Comparison of ENCODE assay signal across 9 cellular contexts in genomic region chr11:94926698-94927237, GRCh38. TPM values are rescaled to one million over a fixed set of nuclear protein-coding genes. Genes with fewer than 3 reads are reported as not detected.
DNase-seq lines count a peak whose midpoint lies in the region; TF ChIP-seq lines count a peak whose summit lies in the region.
"Had no signal": no experiment of that assay in that cellular context is flagged by ENCODE, and none has a peak within 500 bp of the region (broad histone marks: within the 10 kb centered on the region; RNA-seq: fewer than 3 reads in every experiment).

No MANE protein-coding gene starts in this region.

- no peaks in the 10 kb centered on the region for H3K9me2 ChIP-seq in SK-N-SH

- intact Hi-C loops in posterior vena cava (cut with DNase I) (no loop called here), Caco-2 (cut with micrococcal nuclease; ENCODE audit: unreplicated experiment) (no loop called here)

- peak overlapping the region; percentile 46 for H3K4me2 ChIP-seq in SK-N-SH

- H3K4me3 Mint-ChIP-seq in Caco-2 (ENCODE audit: unreplicated experiment): no peak overlapping the region

- BruUV-seq in Caco-2 (replicated peaks; lab: Mats Ljungman, UMichigan): no TSS peak

- H3K27me3 Mint-ChIP-seq in Caco-2 (ENCODE audit: insufficient read depth, unreplicated experiment): peaks cover 5% of the 10 kb centered on the region

- peak; percentile 26 to 84; a peak in 3 of 4 replicates for TF ChIP-seq EP300 in SK-N-SH (IDR thresholded peaks at IDR 0.05; ENCODE audit: borderline replicate concordance in 1 of 2, low read depth in 1 of 2, low read length in 1 of 2)

- H4K20me1 ChIP-seq in SK-N-SH (ENCODE audit: insufficient read depth): no peaks in the 10 kb centered on the region

- no peak overlapping the region for H3K27ac Mint-ChIP-seq in Caco-2 (ENCODE audit: unreplicated experiment)

- CTCF ChIA-PET in BJ (lab: Yijun Ruan, JAX): interaction anchor here (0.7 to 2.2 kb wide), 3 partner anchors 13 to 303 kb away, joined by 3 to 7 read pairs (median 6); no protein-coding TSS in a partner anchor
- CTCF ChIA-PET in SK-N-SH (lab: Yijun Ruan, JAX): interaction anchor here (0.6 to 1.7 kb wide), 6 partner anchors 9 to 820 kb away, joined by 3 to 4 read pairs (median 3); no protein-coding TSS in a partner anchor
- CTCF ChIA-PET in Caco-2 (lab: Charles Lee): interaction anchor here (0.6 kb wide), 1 partner anchor 42 kb away, joined by 3 read pairs; no protein-coding TSS in a partner anchor

- peak overlapping the region; percentile 27; the same call in 1 of the 2 replicates for H3K9ac ChIP-seq in SK-N-SH

- H3K4me1 Mint-ChIP-seq in Caco-2 (ENCODE audit: low read depth, unreplicated experiment): peaks cover 7% of the 10 kb centered on the region

- peak overlapping the region; percentile 83 to 87 for H3K27ac ChIP-seq in SK-N-SH (ENCODE audit: low read depth in 2 of 2, low read length in 1 of 2)

- no peaks in the 10 kb centered on the region for H3K27me3 ChIP-seq in BJ (ENCODE audit: control insufficient read depth, insufficient read depth, low read length)
- no peaks in the 10 kb centered on the region for H3K27me3 ChIP-seq in SK-N-SH (ENCODE audit: insufficient read depth)
- no peaks in the 10 kb centered on the region for H3K27me3 ChIP-seq in Caco-2 (replicated peaks; ENCODE audit: control insufficient read depth, insufficient read depth, low read length)

- WGBS in SK-N-SH (ENCODE audit: low lambda C conversion rate): 9% methylated on average over 6 of the region's 6 CpGs

- no peak overlapping the region for H3K4me3 ChIP-seq in BJ (ENCODE audit: low read depth, low read length)
- H3K4me3 ChIP-seq in SK-N-SH (ENCODE audit: low read depth in 2 of 2, low read length in 1 of 2): no peak overlapping the region
- no peak overlapping the region for H3K4me3 ChIP-seq in Caco-2 (ENCODE audit: low read depth, low read length)

- peaks cover 28 to 48% of the 10 kb centered on the region in 2 experiments for H3K4me1 ChIP-seq in SK-N-SH (ENCODE audit: control insufficient read depth in 1 of 2, insufficient read depth in 2 of 2, low read depth in 1 of 2, low read length in 1 of 2)
- H3K4me1 ChIP-seq in Caco-2: 0 out of 2 replicates have a peak, but pooled peaks cover 6% of the 10 kb centered on the region

- H3K36me3 Mint-ChIP-seq in Caco-2 (ENCODE audit: insufficient read depth, unreplicated experiment): no peaks in the 10 kb centered on the region

- H3K36me3 ChIP-seq in BJ (ENCODE audit: control insufficient read depth, insufficient read depth, low read length) (no peaks in the 10 kb centered on the region), SK-N-SH (replicated peaks in 1 of 2; ENCODE audit: control insufficient read depth in 1 of 2, insufficient read depth in 2 of 2, low read length in 1 of 2) (no peaks in the 10 kb centered on the region), Caco-2 (ENCODE audit: control insufficient read depth, insufficient read depth, low read length) (no peaks in the 10 kb centered on the region)

- no peak for TF ChIP-seq CTCF in BJ (IDR thresholded peaks at IDR 0.05; ENCODE audit: insufficient read depth, low read depth, low read length)
- TF ChIP-seq CTCF in SK-N-SH (IDR thresholded peaks at IDR 0.05): peak; percentile 12; the same call in 1 of the 2 replicates
- no peak for TF ChIP-seq CTCF in Caco-2 (IDR thresholded peaks at IDR 0.05; ENCODE audit: insufficient read depth in 1 of 2, low read depth in 1 of 2, low read length in 1 of 2, severe bottlenecking in 1 of 2, unreplicated experiment in 1 of 2)

- H3K9me3 ChIP-seq in SK-N-SH: no peaks in the 10 kb centered on the region
- H3K9me3 ChIP-seq in Caco-2: no peaks in the 10 kb centered on the region

- no peak overlapping the region for H2AFZ ChIP-seq in SK-N-SH (ENCODE audit: low read depth)

- no peaks in the 10 kb centered on the region for H3K79me2 ChIP-seq in SK-N-SH (ENCODE audit: insufficient read depth)

- H3K9me3 Mint-ChIP-seq in Caco-2 (ENCODE audit: unreplicated experiment): no peaks in the 10 kb centered on the region

- TF ChIP-seq RAD21 in SK-N-SH (IDR thresholded peaks at IDR 0.05; ENCODE audit: low read length): no peak

- peaks cover 22% of the 10 kb centered on the region for H3F3A ChIP-seq in SK-N-SH (replicated peaks; ENCODE audit: insufficient read depth)

- POLR2A ChIA-PET in BJ (lab: Charles Lee) (interaction anchor here (0.6 kb wide), 1 partner anchor 157 kb away, joined by 3 read pairs; no protein-coding TSS in a partner anchor), SK-N-SH (lab: Yijun Ruan, JAX) (no interaction called here), Caco-2 (lab: Charles Lee) (no interaction called here)

- DNase-seq in BJ (ENCODE audit: low read depth) (peak; percentile 91), SK-N-SH (peak; percentile 41), glomerular visceral epithelial cell (ENCODE audit: extremely low spot score) (peak; percentile 48), posterior vena cava (ENCODE audit: low spot score) (peak; percentile 95), HUDEP-2 (lab: John Stamatoyannopoulos, UW; ENCODE audit: unreplicated experiment in 76 of 76) (no peak), activated gamma-delta T cell (lab: John Stamatoyannopoulos, UW) (no peak), SIG-M5 treated with dmso at 0.1 percent for 504 hours (lab: John Stamatoyannopoulos, UW; ENCODE audit: unreplicated experiment) (no peak), Caco-2 (no peak)
- DNase-seq: NCI-H2107 had no signal

TF ChIP-seq in SK-N-SH, 30 proteins besides CTCF, POLR2A, EP300 and RAD21 (continues in another document):
- TF ChIP-seq SIN3A (IDR thresholded peaks at IDR 0.05; ENCODE audit: borderline replicate concordance, low read depth, low read length): 0 out of 2 replicates have a peak, but pooled peaks have one; percentile 21
- peak; percentile 76; the same call in 1 of the 2 replicates for TF ChIP-seq TEAD4 (IDR thresholded peaks at IDR 0.05; ENCODE audit: borderline replicate concordance, insufficient read depth)
- TF ChIP-seq, protein P1, sequence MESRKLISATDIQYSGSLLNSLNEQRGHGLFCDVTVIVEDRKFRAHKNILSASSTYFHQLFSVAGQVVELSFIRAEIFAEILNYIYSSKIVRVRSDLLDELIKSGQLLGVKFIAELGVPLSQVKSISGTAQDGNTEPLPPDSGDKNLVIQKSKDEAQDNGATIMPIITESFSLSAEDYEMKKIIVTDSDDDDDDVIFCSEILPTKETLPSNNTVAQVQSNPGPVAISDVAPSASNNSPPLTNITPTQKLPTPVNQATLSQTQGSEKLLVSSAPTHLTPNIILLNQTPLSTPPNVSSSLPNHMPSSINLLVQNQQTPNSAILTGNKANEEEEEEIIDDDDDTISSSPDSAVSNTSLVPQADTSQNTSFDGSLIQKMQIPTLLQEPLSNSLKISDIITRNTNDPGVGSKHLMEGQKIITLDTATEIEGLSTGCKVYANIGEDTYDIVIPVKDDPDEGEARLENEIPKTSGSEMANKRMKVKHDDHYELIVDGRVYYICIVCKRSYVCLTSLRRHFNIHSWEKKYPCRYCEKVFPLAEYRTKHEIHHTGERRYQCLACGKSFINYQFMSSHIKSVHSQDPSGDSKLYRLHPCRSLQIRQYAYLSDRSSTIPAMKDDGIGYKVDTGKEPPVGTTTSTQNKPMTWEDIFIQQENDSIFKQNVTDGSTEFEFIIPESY (IDR thresholded peaks at IDR 0.05; ENCODE audit: borderline replicate concordance, low read depth): 0 out of 2 replicates have a peak, but pooled peaks have one; percentile 70
- TF ChIP-seq TAF1 (IDR thresholded peaks at IDR 0.05; ENCODE audit: borderline replicate concordance, low read depth, low read length): no peak
- peak; percentile 89 for TF ChIP-seq NFIC (IDR thresholded peaks at IDR 0.05; ENCODE audit: borderline replicate concordance)
- peak; percentile 60; the same call in 1 of the 2 replicates for TF ChIP-seq MEF2A (IDR thresholded peaks at IDR 0.05; ENCODE audit: borderline replicate concordance, low read depth)
- TF ChIP-seq NRF1 (IDR thresholded peaks at IDR 0.05; ENCODE audit: low read depth, low read length): no peak
- TF ChIP-seq FOXM1 (IDR thresholded peaks at IDR 0.05; ENCODE audit: low read depth): no peak
- no peak for TF ChIP-seq IRF3 (IDR thresholded peaks at IDR 0.05; ENCODE audit: low read depth, low read length)
- peak; percentile 51; the same call in 1 of the 2 replicates for TF ChIP-seq ELF1 (IDR thresholded peaks at IDR 0.05)
- no peak for TF ChIP-seq RCOR1 (IDR thresholded peaks at IDR 0.05; ENCODE audit: low read length)
- TF ChIP-seq USF2 (IDR thresholded peaks at IDR 0.05; ENCODE audit: borderline replicate concordance, low read depth, low read length): no peak

RNA-seq across cellular contexts. Expression of gene CWC15, which starts 46.6 kb away (rescaled TPM):
- polyA plus RNA-seq in BJ (2011; rRNA removed) (24.9 and 54.7 TPM in 2 replicates), SK-N-SH (2012; rRNA removed) (27.0 and 33.5 TPM in 2 replicates)
- polyA minus RNA-seq in BJ (2011; rRNA and poly(A)+ RNA removed): 8.6 and 9.4 TPM in 2 replicates
- 36.1 and 44.8 TPM in 2 replicates for polyA plus RNA-seq in SK-N-SH (2012; cell fraction: cytosol; rRNA removed)
- 15.6 and 31.9 TPM in 2 replicates for polyA plus RNA-seq in SK-N-SH (2012; cell fraction: nucleus; rRNA removed)
- total RNA-seq in posterior vena cava (10 to 100 TPM; 51.2 to 56.0 TPM), Caco-2 (2022) (137 and 144 TPM in 2 replicates)

RNA-seq across cellular contexts. Expression of gene KDM4D, which starts 46.7 kb away (rescaled TPM):
- polyA plus RNA-seq in BJ (2011; rRNA removed) (0.97 and 1.1 TPM in 2 replicates), SK-N-SH (2012; rRNA removed) (1.1 and 1.2 TPM in 2 replicates)
- polyA minus RNA-seq in BJ (2011; rRNA and poly(A)+ RNA removed): 1.0 and 1.2 TPM in 2 replicates
- 0.80 and 0.97 TPM in 2 replicates for polyA plus RNA-seq in SK-N-SH (2012; cell fraction: cytosol; rRNA removed)
- 0.75 and 0.89 TPM in 2 replicates for polyA plus RNA-seq in SK-N-SH (2012; cell fraction: nucleus; rRNA removed)
- total RNA-seq in posterior vena cava (under 1 TPM; 0.71 to 0.74 TPM), Caco-2 (2022) (0.95 and 1.2 TPM in 2 replicates)

Comparison
In these comparisons a context has a peak if more than half of its experiments do, and no peak if none do; other contexts are left out.
1. DNase-seq: peak in BJ (single experiment), SK-N-SH (single experiment), glomerular visceral epithelial cell (single experiment) and posterior vena cava (single experiment); none in HUDEP-2 (0 of 76), activated gamma-delta T cell (single experiment), SIG-M5 treated with dmso at 0.1 percent for 504 hours (single experiment) and Caco-2 (0 of 2).